Comparison of ENCODE assay signal across 10 cellular contexts in genomic region chr14:91354221-91354916, GRCh38.
A peak's percentile ranks its signal among the peaks of the same experiment; 100 is the strongest.
DNase-seq lines count a peak whose midpoint lies in the region; ATAC-seq and TF ChIP-seq lines count a peak whose summit lies in the region.
"Had no signal": no experiment of that assay in that cellular context is flagged by ENCODE, and none has a peak within 500 bp of the region (broad histone marks: within the 10 kb centered on the region; RNA-seq: fewer than 3 reads in every experiment).

No MANE protein-coding gene starts in this region.

- DNase-seq in DMS53 (lab: John Stamatoyannopoulos, UW) (peak; percentile 38), DMS53 treated with DMSO at 0.1 percent for 48 hours (lab: John Stamatoyannopoulos, UW; ENCODE audit: unreplicated experiment) (no peak), NCI-H2107 (lab: John Stamatoyannopoulos, UW) (peak; percentile 56), cardiac fibroblast (ENCODE audit: low read depth in 2 of 2) (peak; percentile 38 to 50), posterior vena cava (ENCODE audit: low spot score) (peak; percentile 89), NCI-H82 treated with DMSO at 0.1 percent for 48 hours (lab: John Stamatoyannopoulos, UW; ENCODE audit: unreplicated experiment) (no peak), NCI-H69 (lab: John Stamatoyannopoulos, UW) (no peak)
- DNase-seq: activated CD4-positive, CD25-positive, alpha-beta regulatory T cell; left ventricle myocardium inferior had no signal

- no peak for ATAC-seq in HG03095 (IDR thresholded peaks at IDR 0.05; ENCODE audit: unreplicated experiment)

- intact Hi-C loops in posterior vena cava (cut with DNase I) = no loop called here

- TF ChIP-seq CTCF in cardiac fibroblast (IDR thresholded peaks at IDR 0.05; ENCODE audit: low read depth, low read length) = no peak

- H3K4me3 ChIP-seq in cardiac fibroblast (replicated peaks in 1 of 2; ENCODE audit: low read depth in 2 of 2, low read length in 2 of 2) = no peak overlapping the region
- H3K4me3 ChIP-seq: left ventricle myocardium inferior had no signal

Comparison
In these comparisons a context has a peak if more than half of its experiments do, and no peak if none do; other contexts are left out.
1. DNase-seq: peak in DMS53 (single experiment), NCI-H2107 (single experiment), cardiac fibroblast (2 of 2) and posterior vena cava (single experiment); none in DMS53 treated with DMSO at 0.1 percent for 48 hours (single experiment), NCI-H82 treated with DMSO at 0.1 percent for 48 hours (single experiment) and NCI-H69 (single experiment).